In genomic region chr17:50117202-50118040, GRCh38 we compare ENCODE assay signal across 1 cellular context.
TF ChIP-seq lines count a peak whose summit lies in the region.

No MANE protein-coding gene starts in this region.

TF ChIP-seq in WTC11, 78 proteins besides CTCF, POLR2A, EP300 and RAD21 (continued from another document):
- TF ChIP-seq MAX (CRISPR knock-in tag; IDR thresholded peaks at IDR 0.05) (peak; percentile 86; the same call in 1 of the 2 replicates), ZNF317 (CRISPR knock-in tag; IDR thresholded peaks at IDR 0.05; ENCODE audit: borderline replicate concordance, low read depth) (peak; percentile 54; the same call in 1 of the 2 replicates), MYBL2 (CRISPR knock-in tag; IDR thresholded peaks at IDR 0.05) (peak; percentile 76; the same call in 1 of the 2 replicates), TEAD1 (CRISPR knock-in tag; IDR thresholded peaks at IDR 0.05) (peak; percentile 49; the same call in 1 of the 2 replicates), ETV6 (CRISPR knock-in tag; IDR thresholded peaks at IDR 0.05) (peak; percentile 52; the same call in 1 of the 2 replicates), NFATC4 (CRISPR knock-in tag; IDR thresholded peaks at IDR 0.05) (no peak), FOXK1 (CRISPR knock-in tag; IDR thresholded peaks at IDR 0.05) (peak; percentile 87), ATF1 (CRISPR knock-in tag; IDR thresholded peaks at IDR 0.05) (0 out of 2 replicates have a peak, but pooled peaks have one; percentile 54), ARID4B (CRISPR knock-in tag; IDR thresholded peaks at IDR 0.05; ENCODE audit: borderline replicate concordance) (peak; percentile 84; the same call in 1 of the 2 replicates), TCF7 (CRISPR knock-in tag; IDR thresholded peaks at IDR 0.05; ENCODE audit: low read depth) (peak; percentile 83; the same call in 1 of the 2 replicates), USF2 (CRISPR knock-in tag; IDR thresholded peaks at IDR 0.05) (peak; percentile 35; the same call in 1 of the 2 replicates), NR2C2 (CRISPR knock-in tag; IDR thresholded peaks at IDR 0.05) (no peak), AR (CRISPR knock-in tag; IDR thresholded peaks at IDR 0.05) (no peak), IRF2 (CRISPR knock-in tag; IDR thresholded peaks at IDR 0.05; ENCODE audit: borderline replicate concordance, low read depth) (no peak), ZNF232 (CRISPR knock-in tag; IDR thresholded peaks at IDR 0.05) (peak; percentile 65; the same call in 1 of the 2 replicates), ESRRA (CRISPR knock-in tag; IDR thresholded peaks at IDR 0.05; ENCODE audit: borderline replicate concordance) (peak; percentile 80; the same call in 1 of the 2 replicates), RELA (CRISPR knock-in tag; IDR thresholded peaks at IDR 0.05; ENCODE audit: borderline replicate concordance) (peak; percentile 84; the same call in 1 of the 2 replicates), GABPB1 (CRISPR knock-in tag; IDR thresholded peaks at IDR 0.05) (0 out of 2 replicates have a peak, but pooled peaks have one; percentile 21), NFE2L1 (CRISPR knock-in tag; IDR thresholded peaks at IDR 0.05) (peak; percentile 63; the same call in 1 of the 2 replicates), ZBTB43 (CRISPR knock-in tag; IDR thresholded peaks at IDR 0.05) (peak; percentile 86), PRDM15 (CRISPR knock-in tag; IDR thresholded peaks at IDR 0.05) (peak; percentile 36; the same call in 1 of the 2 replicates), SP1 (CRISPR knock-in tag; conservative IDR thresholded peaks at IDR 0.05) (peak; percentile 60; the same call in 1 of the 2 replicates), CREM (CRISPR knock-in tag; IDR thresholded peaks at IDR 0.05) (no peak), ZSCAN18 (CRISPR knock-in tag; IDR thresholded peaks at IDR 0.05) (no peak), MLX (CRISPR knock-in tag; IDR thresholded peaks at IDR 0.05) (no peak), HMGXB4 (CRISPR knock-in tag; IDR thresholded peaks at IDR 0.05) (peak; percentile 96), TP53 (CRISPR knock-in tag; IDR thresholded peaks at IDR 0.05) (peak; percentile 76; the same call in 1 of the 2 replicates), E2F5 (CRISPR knock-in tag; IDR thresholded peaks at IDR 0.05) (peak; percentile 86), RORB (CRISPR knock-in tag; IDR thresholded peaks at IDR 0.05) (no peak)
